Comparison of ENCODE assay signal across 9 cellular contexts in genomic region chr12:48678561-48679185, GRCh38. TPM values are rescaled to one million over a fixed set of nuclear protein-coding genes. Genes with fewer than 3 reads are reported as not detected.
A peak's percentile ranks its signal among the peaks of the same experiment; 100 is the strongest.
DNase-seq lines count a peak whose midpoint lies in the region; ATAC-seq, FAIRE-seq and TF ChIP-seq lines count a peak whose summit lies in the region.
"Had no signal": no experiment of that assay in that cellular context is flagged by ENCODE, and none has a peak within 500 bp of the region (broad histone marks: within the 10 kb centered on the region; RNA-seq: fewer than 3 reads in every experiment).

No MANE protein-coding gene starts in this region.

- H3K4me3 ChIP-seq in DOHH2 (ENCODE audit: low read length), result peak overlapping the region; percentile 96
- H3K4me3 ChIP-seq in NB4 (ENCODE audit: low read depth, low read length), result peak overlapping the region; percentile 82
- H3K4me3 ChIP-seq in osteoblast (ENCODE audit: insufficient read depth, low read length), result no peak overlapping the region

- intact Hi-C loops in dendritic cell treated with granulocyte-macrophage colony-stimulating factor and Interleukin-4, amounts not matched to agents 40 ng/mL and 50 ng/mL, for 4 days (cut with micrococcal nuclease), result no loop called here

- H3K4me3 Mint-ChIP-seq in dendritic cell treated with granulocyte-macrophage colony-stimulating factor and Interleukin-4, amounts not matched to agents 40 ng/mL and 50 ng/mL, for 4 days, result peak overlapping the region; percentile 56

- H3K4me2 ChIP-seq in DOHH2 (ENCODE audit: low read length) (peak overlapping the region; percentile 72), osteoblast (ENCODE audit: insufficient read depth, low read length) (peak overlapping the region; percentile 98)

- H2AFZ ChIP-seq in osteoblast (ENCODE audit: low read length), result no peak overlapping the region

- TF ChIP-seq CTCF in DOHH2 (IDR thresholded peaks at IDR 0.05; ENCODE audit: low read depth, low read length, poor library complexity, severe bottlenecking), result no peak
- no peak for TF ChIP-seq CTCF in NB4 (IDR thresholded peaks at IDR 0.05; ENCODE audit: low read depth, low read length)
- no peak for TF ChIP-seq CTCF in osteoblast (IDR thresholded peaks at IDR 0.05; ENCODE audit: extremely low read depth, low read depth, low read length)

- H3K4me1 ChIP-seq in DOHH2 (ENCODE audit: control insufficient read depth, low read length), result peaks cover 35% of the 10 kb centered on the region
- peaks cover 37% of the 10 kb centered on the region for H3K4me1 ChIP-seq in osteoblast (ENCODE audit: insufficient read depth, low read length)

- H3K79me2 ChIP-seq in DOHH2 (ENCODE audit: control insufficient read depth, low read length), result peaks cover 82% of the 10 kb centered on the region
- H3K79me2 ChIP-seq in osteoblast (ENCODE audit: insufficient read depth, low read length), result peaks cover 79% of the 10 kb centered on the region

- no peak for FAIRE-seq in RCC 7860 (lab: Jason Lieb, UNC)

- no peak overlapping the region for H3K27ac ChIP-seq in DOHH2 (ENCODE audit: low read depth, low read length)
- peak overlapping the region; percentile 7 for H3K27ac ChIP-seq in osteoblast (ENCODE audit: low read depth, low read length)

- peak overlapping the region; percentile 82 for H3K27ac Mint-ChIP-seq in dendritic cell treated with granulocyte-macrophage colony-stimulating factor and Interleukin-4, amounts not matched to agents 40 ng/mL and 50 ng/mL, for 4 days

- DNase-seq in NB4 (ENCODE audit: low read depth) (peak; percentile 72), osteoblast (ENCODE audit: insufficient read length, low spot score, missing footprints) (no peak), RCC 7860 (ENCODE audit: low spot score) (no peak)
- DNase-seq in stimulated activated CD4-positive, alpha-beta T cell treated with anti-CD3 and anti-CD28 coated beads, Interleukin-2, amount 100 ng/mL, for 48 hours, result no peak
- DNase-seq: amygdala, posterior cingulate gyrus had no signal

- no peaks in the 10 kb centered on the region for H3K27me3 Mint-ChIP-seq in dendritic cell treated with granulocyte-macrophage colony-stimulating factor and Interleukin-4, amounts not matched to agents 40 ng/mL and 50 ng/mL, for 4 days

- no peak for TF ChIP-seq POLR2A in NB4 (IDR thresholded peaks at IDR 0.05; ENCODE audit: extremely low read depth, insufficient read length)

- H3K9me3 Mint-ChIP-seq in dendritic cell treated with granulocyte-macrophage colony-stimulating factor and Interleukin-4, amounts not matched to agents 40 ng/mL and 50 ng/mL, for 4 days, result no peaks in the 10 kb centered on the region

- peaks cover 56% of the 10 kb centered on the region for H3K36me3 Mint-ChIP-seq in dendritic cell treated with granulocyte-macrophage colony-stimulating factor and Interleukin-4, amounts not matched to agents 40 ng/mL and 50 ng/mL, for 4 days (ENCODE audit: low read depth)

- peaks cover 76% of the 10 kb centered on the region for H3K36me3 ChIP-seq in DOHH2 (ENCODE audit: control insufficient read depth, low read length)
- H3K36me3 ChIP-seq in osteoblast (ENCODE audit: insufficient read depth, low read length), result peaks cover 57% of the 10 kb centered on the region

- H3K27me3 ChIP-seq in DOHH2 (ENCODE audit: control insufficient read depth, low read length), result no peaks in the 10 kb centered on the region
- H3K27me3 ChIP-seq in osteoblast (ENCODE audit: insufficient read depth, low read length), result no peaks in the 10 kb centered on the region

- ATAC-seq in HG02642 (IDR thresholded peaks at IDR 0.05; ENCODE audit: poor library complexity, unreplicated experiment), result no peak

- H3K9me2 ChIP-seq in DOHH2 (replicated peaks; ENCODE audit: control insufficient read depth, low read length), result no peaks in the 10 kb centered on the region

- peaks cover 33% of the 10 kb centered on the region for H3K4me1 Mint-ChIP-seq in dendritic cell treated with granulocyte-macrophage colony-stimulating factor and Interleukin-4, amounts not matched to agents 40 ng/mL and 50 ng/mL, for 4 days (ENCODE audit: low read depth)

- peaks cover under 1% of the 10 kb centered on the region; the same call in 1 of the 2 replicates for H3F3A ChIP-seq in DOHH2 (ENCODE audit: control insufficient read depth, insufficient read depth)

- H3K9me3 ChIP-seq in DOHH2 (ENCODE audit: control insufficient read depth, insufficient read depth, low read length), result no peaks in the 10 kb centered on the region
- H3K9me3 ChIP-seq in osteoblast (ENCODE audit: low read depth, low read length), result no peaks in the 10 kb centered on the region

- peaks cover 18% of the 10 kb centered on the region; the same call in 1 of the 2 replicates for H4K20me1 ChIP-seq in DOHH2 (ENCODE audit: control insufficient read depth, insufficient read depth, low read depth, low read length)
- H4K20me1 ChIP-seq in osteoblast (ENCODE audit: insufficient read depth, low read length), result peaks cover 24% of the 10 kb centered on the region

RNA-seq across cellular contexts. Expression of gene KANSL2, which starts 3.4 kb away (rescaled TPM):
- 37.4 and 48.1 TPM in 2 replicates for total RNA-seq in osteoblast

RNA-seq across cellular contexts. Expression of gene CCNT1, which starts 37.8 kb away (rescaled TPM):
- 25.0 and 32.1 TPM in 2 replicates for total RNA-seq in osteoblast
